8 cellular contexts compared by ENCODE assay signal in genomic region chr1:173867141-173867752, GRCh38. TPM values are rescaled to one million over a fixed set of nuclear protein-coding genes. Genes with fewer than 3 reads are reported as not detected.
DNase-seq lines count a peak whose midpoint lies in the region; ATAC-seq and TF ChIP-seq lines count a peak whose summit lies in the region.

No MANE protein-coding gene starts in this region.

- DNase-seq in AG09309 (ENCODE audit: low read depth) (no peak), hepatic stellate cell (ENCODE audit: low spot score) (no peak)
- DNase-seq in activated naive CD8-positive, alpha-beta T cell treated with anti-CD3 and anti-CD28 coated beads, Interleukin-2, amount 10 ng/mL, durations not matched to agents 7 days and 5 days = no peak
- peak in 2 of 3 experiments; percentile 44 to 48 for DNase-seq in stimulated activated CD4-positive, alpha-beta T cell treated with anti-CD3 and anti-CD28 coated beads, TNF-alpha, amount 100 ng/mL, for 24 hours (ENCODE audit: low read depth in 3 of 3)

- no peaks in the 10 kb centered on the region for H3K27me3 Mint-ChIP-seq in activated naive CD8-positive, alpha-beta T cell treated with anti-CD3 and anti-CD28 coated beads, Interleukin-2, amount 10 ng/mL, durations not matched to agents 7 days and 5 days

- TF ChIP-seq CTCF in AG09309 (IDR thresholded peaks at IDR 0.05; ENCODE audit: control insufficient read depth, insufficient read depth, low read depth, low read length, missing control alignments) = no peak

- peaks cover 66% of the 10 kb centered on the region for H3K36me3 ChIP-seq in HUES48 (ENCODE audit: control insufficient read depth, insufficient read depth, low read length)
- H3K36me3 ChIP-seq in iPS-18a (ENCODE audit: control insufficient read depth, low read depth, low read length) = peaks cover 59% of the 10 kb centered on the region

- POLR2A ChIA-PET in activated naive CD8-positive, alpha-beta T cell treated with anti-CD3 and anti-CD28 coated beads, Interleukin-2, amount 10 ng/mL, durations not matched to agents 7 days and 5 days (lab: Charles Lee) = interaction anchor here (1.3 to 2.3 kb wide), 6 partner anchors 15 to 437 kb away, joined by 4 to 33 read pairs (median 8); partner anchors contain the start of genes CENPL, DARS2, KLHL20 and PRDX6

- peaks cover 50% of the 10 kb centered on the region for H3K36me3 Mint-ChIP-seq in activated naive CD8-positive, alpha-beta T cell treated with anti-CD3 and anti-CD28 coated beads, Interleukin-2, amount 10 ng/mL, durations not matched to agents 7 days and 5 days

- peak overlapping the region; percentile 94 for H3K27ac ChIP-seq in HUES48 (ENCODE audit: low read depth, low read length)
- peak overlapping the region; percentile 94 for H3K27ac ChIP-seq in iPS-18a (ENCODE audit: low read length)

- H3K4me3 Mint-ChIP-seq in activated naive CD8-positive, alpha-beta T cell treated with anti-CD3 and anti-CD28 coated beads, Interleukin-2, amount 10 ng/mL, durations not matched to agents 7 days and 5 days = peak overlapping the region; percentile 97

- H3K9ac ChIP-seq in HUES48 (ENCODE audit: low read depth, low read length) (peak overlapping the region; percentile 99), iPS-18a (ENCODE audit: low read length) (peak overlapping the region; percentile 99)

- ATAC-seq in activated naive CD8-positive, alpha-beta T cell treated with anti-CD3 and anti-CD28 coated beads, Interleukin-2, amount 10 ng/mL, durations not matched to agents 7 days and 5 days (ENCODE audit: low read depth) = no peak
- ATAC-seq in GM21381 (IDR thresholded peaks at IDR 0.05; ENCODE audit: unreplicated experiment) (no peak), GM18858 (IDR thresholded peaks at IDR 0.05; ENCODE audit: unreplicated experiment) (no peak)

- H3K27me3 ChIP-seq in HUES48 (ENCODE audit: control insufficient read depth, insufficient read depth, low read length) (no peaks in the 10 kb centered on the region), iPS-18a (ENCODE audit: control insufficient read depth, insufficient read depth, low read length) (no peaks in the 10 kb centered on the region)

- H3K9me3 ChIP-seq in HUES48 (ENCODE audit: control insufficient read depth, insufficient read depth, low read length) = no peaks in the 10 kb centered on the region
- H3K9me3 ChIP-seq in iPS-18a (ENCODE audit: control insufficient read depth, low read depth, low read length) = peaks cover 4% of the 10 kb centered on the region

- peak overlapping the region; percentile 75 for H3K4me3 ChIP-seq in AG09309 (ENCODE audit: control insufficient read depth, low read depth, low read length)
- H3K4me3 ChIP-seq in HUES48 (ENCODE audit: low read depth, low read length) = peak overlapping the region; percentile 97
- peak overlapping the region; percentile 100 for H3K4me3 ChIP-seq in iPS-18a (ENCODE audit: low read length)

- H3K9me3 Mint-ChIP-seq in activated naive CD8-positive, alpha-beta T cell treated with anti-CD3 and anti-CD28 coated beads, Interleukin-2, amount 10 ng/mL, durations not matched to agents 7 days and 5 days = no peaks in the 10 kb centered on the region

- H3K4me1 ChIP-seq in HUES48 (ENCODE audit: control insufficient read depth, insufficient read depth, low read length) (peaks cover 27% of the 10 kb centered on the region; the same call in 1 of the 2 replicates), iPS-18a (ENCODE audit: control insufficient read depth, low read depth, low read length) (peaks cover 15% of the 10 kb centered on the region)

- H3K27ac Mint-ChIP-seq in activated naive CD8-positive, alpha-beta T cell treated with anti-CD3 and anti-CD28 coated beads, Interleukin-2, amount 10 ng/mL, durations not matched to agents 7 days and 5 days = peak overlapping the region; percentile 95

- peaks cover 57% of the 10 kb centered on the region for H3K4me1 Mint-ChIP-seq in activated naive CD8-positive, alpha-beta T cell treated with anti-CD3 and anti-CD28 coated beads, Interleukin-2, amount 10 ng/mL, durations not matched to agents 7 days and 5 days

RNA-seq across cellular contexts. Expression of gene GAS5, which starts 0.5 kb away (rescaled TPM):
- total RNA-seq in activated naive CD8-positive, alpha-beta T cell treated with anti-CD3 and anti-CD28 coated beads, Interleukin-2, amount 10 ng/mL, durations not matched to agents 7 days and 5 days = 100 to 1,000 TPM; 421 to 434 TPM

RNA-seq across cellular contexts. Expression of gene ZBTB37, which starts 0.9 kb away (rescaled TPM):
- total RNA-seq in activated naive CD8-positive, alpha-beta T cell treated with anti-CD3 and anti-CD28 coated beads, Interleukin-2, amount 10 ng/mL, durations not matched to agents 7 days and 5 days = 10 to 100 TPM; 16.2 to 16.4 TPM

RNA-seq across cellular contexts. Expression of gene CENPL, which starts 42.6 kb away (rescaled TPM):
- 10 to 100 TPM; 33.9 to 34.0 TPM for total RNA-seq in activated naive CD8-positive, alpha-beta T cell treated with anti-CD3 and anti-CD28 coated beads, Interleukin-2, amount 10 ng/mL, durations not matched to agents 7 days and 5 days

RNA-seq across cellular contexts. Expression of gene DARS2, which starts 42.8 kb away (rescaled TPM):
- total RNA-seq in activated naive CD8-positive, alpha-beta T cell treated with anti-CD3 and anti-CD28 coated beads, Interleukin-2, amount 10 ng/mL, durations not matched to agents 7 days and 5 days = 10 to 100 TPM; 21.6 to 22.5 TPM

RNA-seq across cellular contexts. Expression of gene SERPINC1, which starts 49.9 kb away (rescaled TPM):
- not detected for total RNA-seq in activated naive CD8-positive, alpha-beta T cell treated with anti-CD3 and anti-CD28 coated beads, Interleukin-2, amount 10 ng/mL, durations not matched to agents 7 days and 5 days

Comparison
In these comparisons a context has a peak if more than half of its experiments do, and no peak if none do; other contexts are left out.
1. DNase-seq: peak in stimulated activated CD4-positive, alpha-beta T cell treated with anti-CD3 and anti-CD28 coated beads, TNF-alpha, amount 100 ng/mL, for 24 hours (2 of 3); none in AG09309 (single experiment), activated naive CD8-positive, alpha-beta T cell treated with anti-CD3 and anti-CD28 coated beads, Interleukin-2, amount 10 ng/mL, durations not matched to agents 7 days and 5 days (single experiment) and hepatic stellate cell (single experiment).
2. Peak in every context shown above with its lines, with median percentiles within 50 percentile points of each other: H3K4me3 ChIP-seq.